In the genomic region with DNA sequence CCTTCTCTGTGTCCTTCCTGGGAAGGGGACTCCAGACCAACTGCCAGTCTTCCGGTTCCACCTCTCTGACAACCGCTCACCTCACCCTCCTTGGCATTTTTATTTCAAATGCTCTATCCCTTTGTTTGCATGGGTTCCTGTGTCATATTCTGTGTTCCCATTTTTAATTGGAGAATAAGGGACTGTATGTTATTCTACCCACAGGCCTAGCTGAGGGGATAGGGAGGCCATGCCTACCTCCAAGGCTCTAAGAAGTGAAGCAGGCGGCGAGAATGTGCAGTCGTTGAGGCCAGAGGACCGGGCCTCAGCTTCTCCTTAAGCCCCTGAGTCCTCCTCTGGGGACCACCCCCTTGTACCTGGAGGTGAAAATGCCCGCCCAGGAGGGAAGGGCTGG, we compare ENCODE assay signal across 8 cellular contexts. TPM values are rescaled to one million over a fixed set of nuclear protein-coding genes. Genes with fewer than 3 reads are reported as not detected.
A peak's percentile ranks its signal among the peaks of the same experiment; 100 is the strongest.
DNase-seq lines count a peak whose midpoint lies in the region; ATAC-seq, FAIRE-seq and TF ChIP-seq lines count a peak whose summit lies in the region.

No MANE protein-coding gene starts in this region.

- H3K4me1 ChIP-seq in ES-I3 (ENCODE audit: insufficient read depth, low read length) (peaks cover 17% of the 10 kb centered on the region), body of pancreas (peaks cover 58% of the 10 kb centered on the region)

- no peak for TF ChIP-seq CTCF in body of pancreas (IDR thresholded peaks at IDR 0.05)

- DNase-seq in HTR-8/SVneo (ENCODE audit: insufficient read length, low spot score) (peak; percentile 52), body of pancreas (peak in 1 of 4 donors; percentile 40), medulla oblongata (ENCODE audit: extremely low spot score) (peak; percentile 38), urothelium cell line (ENCODE audit: low spot score) (peak; percentile 13)
- no peak for DNase-seq in activated CD4-positive, CD25-positive, alpha-beta regulatory T cell (lab: John Stamatoyannopoulos, UW)

- peak overlapping the region; percentile 82 to 97 (median 92) for H3K27ac ChIP-seq in body of pancreas

- H3K9me3 ChIP-seq in ES-I3 (ENCODE audit: control insufficient read depth, insufficient read depth, low read length) (no peaks in the 10 kb centered on the region), body of pancreas (no peaks in the 10 kb centered on the region)

- H3K4me3 ChIP-seq in body of pancreas = peak overlapping the region; percentile 77 to 85

- H3K36me3 ChIP-seq in ES-I3 (ENCODE audit: insufficient read depth, low read length) = peaks cover 5% of the 10 kb centered on the region; the same call in 1 of the 2 replicates
- no peaks in the 10 kb centered on the region for H3K36me3 ChIP-seq in body of pancreas (replicated peaks in 1 of 2; ENCODE audit: insufficient read depth in 1 of 2, low read depth in 2 of 2)

- FAIRE-seq in HTR-8/SVneo (lab: Jason Lieb, UNC) (no peak), urothelium cell line (lab: Jason Lieb, UNC) (no peak)

- no peak for TF ChIP-seq POLR2A in body of pancreas (IDR thresholded peaks at IDR 0.05)

- intact Hi-C loops in body of pancreas (cut with DNase I) = no loop called here

- 3 to 6% methylated on average over 7 of the region's 7 CpGs for WGBS in body of pancreas, 2 donors

- ATAC-seq in body of pancreas = peak; percentile 0
- ATAC-seq in HG03139 (IDR thresholded peaks at IDR 0.05; ENCODE audit: unreplicated experiment) = no peak
- no peak for ATAC-seq in GM21367 (IDR thresholded peaks at IDR 0.05; ENCODE audit: unreplicated experiment)

- H3K27me3 ChIP-seq in body of pancreas = no peaks in the 10 kb centered on the region

- H3K9ac ChIP-seq in ES-I3 (ENCODE audit: low read depth, low read length) = peak overlapping the region; percentile 94

RNA-seq across cellular contexts. Expression of a gene that starts 0.9 kb away (rescaled TPM):
- 10 to 100 TPM; 12.5 to 19.1 TPM for total RNA-seq in body of pancreas

RNA-seq across cellular contexts. Expression of a gene that starts 29.4 kb away (rescaled TPM):
- not detected for total RNA-seq in body of pancreas

Comparison
In these comparisons a context has a peak if more than half of its experiments do, and no peak if none do; other contexts are left out.
1. DNase-seq: peak in HTR-8/SVneo (single experiment), medulla oblongata (single experiment) and urothelium cell line (single experiment); none in activated CD4-positive, CD25-positive, alpha-beta regulatory T cell (0 of 4).